In the genomic region with DNA sequence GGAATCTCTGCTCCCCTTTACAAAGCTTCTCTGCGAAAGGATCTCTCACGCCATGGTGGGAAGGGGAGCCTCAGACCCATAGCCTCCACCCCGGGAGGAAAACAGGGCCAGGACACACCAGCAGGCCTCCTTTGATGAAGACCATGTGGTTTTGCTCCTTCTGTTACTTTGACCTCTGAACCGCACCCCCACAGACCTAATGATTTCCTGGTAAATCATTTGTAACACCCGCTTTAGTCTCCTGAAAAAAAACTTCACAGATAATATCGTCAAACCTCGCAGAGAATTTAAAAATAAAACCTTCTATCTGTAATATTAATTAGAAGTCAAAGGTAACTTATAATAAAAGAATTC, we compare ENCODE assay signal across 1 cellular context.
TF ChIP-seq lines count a peak whose summit lies in the region.

No MANE protein-coding gene starts in this region.

TF ChIP-seq in IMR-90, 13 proteins besides CTCF, POLR2A, EP300 and RAD21 (continued from another document):
- TF ChIP-seq BHLHE40 (IDR thresholded peaks at IDR 0.05; ENCODE audit: low read depth, low read length) (no peak), NFE2L2 (IDR thresholded peaks at IDR 0.05; ENCODE audit: low read depth, low read length) (no peak), FOS (IDR thresholded peaks at IDR 0.05; ENCODE audit: low read depth, low read length) (no peak)
- TF ChIP-seq, protein P1, sequence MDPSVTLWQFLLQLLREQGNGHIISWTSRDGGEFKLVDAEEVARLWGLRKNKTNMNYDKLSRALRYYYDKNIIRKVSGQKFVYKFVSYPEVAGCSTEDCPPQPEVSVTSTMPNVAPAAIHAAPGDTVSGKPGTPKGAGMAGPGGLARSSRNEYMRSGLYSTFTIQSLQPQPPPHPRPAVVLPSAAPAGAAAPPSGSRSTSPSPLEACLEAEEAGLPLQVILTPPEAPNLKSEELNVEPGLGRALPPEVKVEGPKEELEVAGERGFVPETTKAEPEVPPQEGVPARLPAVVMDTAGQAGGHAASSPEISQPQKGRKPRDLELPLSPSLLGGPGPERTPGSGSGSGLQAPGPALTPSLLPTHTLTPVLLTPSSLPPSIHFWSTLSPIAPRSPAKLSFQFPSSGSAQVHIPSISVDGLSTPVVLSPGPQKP (IDR thresholded peaks at IDR 0.05; ENCODE audit: borderline replicate concordance, low read depth, low read length), result no peak
